8 cellular contexts compared by ENCODE assay signal in genomic region chr2:221527759-221528444, GRCh38.
A peak's percentile ranks its signal among the peaks of the same experiment; 100 is the strongest.
DNase-seq lines count a peak whose midpoint lies in the region; ATAC-seq and TF ChIP-seq lines count a peak whose summit lies in the region.

No MANE protein-coding gene starts in this region.

- peaks cover 39 to 42% of the 10 kb centered on the region in 2 donors for H3K4me1 Mint-ChIP-seq in effector memory CD8-positive, alpha-beta T cell (ENCODE audit: low read depth in 2 of 2)
- H3K4me1 Mint-ChIP-seq in nephron: peaks cover 41% of the 10 kb centered on the region
- peaks cover 5 to 12% of the 10 kb centered on the region in 2 donors for H3K4me1 Mint-ChIP-seq in stimulated activated naive B cell treated with anti-CD40 and anti-IgM and Interleukin-4, amounts not matched to agents 10 μg/mL and 1 μg/mL and 100 μg/mL, for 72 hours

- H3K9me3 Mint-ChIP-seq in effector memory CD8-positive, alpha-beta T cell: no peaks in the 10 kb centered on the region
- no peaks in the 10 kb centered on the region for H3K9me3 Mint-ChIP-seq in nephron
- no peaks in the 10 kb centered on the region for H3K9me3 Mint-ChIP-seq in stimulated activated naive B cell treated with anti-CD40 and anti-IgM and Interleukin-4, amounts not matched to agents 10 μg/mL and 1 μg/mL and 100 μg/mL, for 72 hours

- H3K27ac Mint-ChIP-seq in effector memory CD8-positive, alpha-beta T cell: peak overlapping the region; percentile 80 to 87
- peak overlapping the region; percentile 18 to 65 (median 54) for H3K27ac Mint-ChIP-seq in nephron
- H3K27ac Mint-ChIP-seq in stimulated activated naive B cell treated with anti-CD40 and anti-IgM and Interleukin-4, amounts not matched to agents 10 μg/mL and 1 μg/mL and 100 μg/mL, for 72 hours: no peak overlapping the region

- peak overlapping the region; percentile 15 to 67 for H3K4me3 Mint-ChIP-seq in effector memory CD8-positive, alpha-beta T cell
- no peak overlapping the region for H3K4me3 Mint-ChIP-seq in nephron
- no peak overlapping the region for H3K4me3 Mint-ChIP-seq in stimulated activated naive B cell treated with anti-CD40 and anti-IgM and Interleukin-4, amounts not matched to agents 10 μg/mL and 1 μg/mL and 100 μg/mL, for 72 hours

- DNase-seq in COLO829 (ENCODE audit: low spot score): peak; percentile 10
- peak; percentile 81 for DNase-seq in SW480 (ENCODE audit: low spot score)
- DNase-seq in effector memory CD8-positive, alpha-beta T cell: peak in 1 of 3 experiments; percentile 15
- no peak for DNase-seq in stimulated activated naive B cell treated with anti-CD40 and anti-IgM and Interleukin-4, amounts not matched to agents 10 μg/mL and 1 μg/mL and 100 μg/mL, for 72 hours
- no peak for DNase-seq in GDM1 (lab: John Stamatoyannopoulos, UW)
- no peak for DNase-seq in GM10266 (ENCODE audit: extremely low spot score)
- DNase-seq in stimulated activated CD4-positive, alpha-beta T cell treated with anti-CD3 and anti-CD28 coated beads, Interleukin-12 subunit alpha, Interleukin-12 subunit beta, amount 100 ng/mL, for 4 hours: no peak

- H3K36me3 Mint-ChIP-seq in effector memory CD8-positive, alpha-beta T cell (ENCODE audit: insufficient read depth): peaks cover 12% of the 10 kb centered on the region
- H3K36me3 Mint-ChIP-seq in nephron (ENCODE audit: low read depth): no peaks in the 10 kb centered on the region
- no peaks in the 10 kb centered on the region for H3K36me3 Mint-ChIP-seq in stimulated activated naive B cell treated with anti-CD40 and anti-IgM and Interleukin-4, amounts not matched to agents 10 μg/mL and 1 μg/mL and 100 μg/mL, for 72 hours

- peak; percentile 76 for ATAC-seq in effector memory CD8-positive, alpha-beta T cell (replicated peaks)
- no peak for ATAC-seq in stimulated activated naive B cell treated with anti-CD40 and anti-IgM and Interleukin-4, amounts not matched to agents 10 μg/mL and 1 μg/mL and 100 μg/mL, for 72 hours (replicated peaks)

- no peaks in the 10 kb centered on the region for H3K27me3 Mint-ChIP-seq in effector memory CD8-positive, alpha-beta T cell
- H3K27me3 Mint-ChIP-seq in nephron (ENCODE audit: low read depth): no peaks in the 10 kb centered on the region
- no peaks in the 10 kb centered on the region for H3K27me3 Mint-ChIP-seq in stimulated activated naive B cell treated with anti-CD40 and anti-IgM and Interleukin-4, amounts not matched to agents 10 μg/mL and 1 μg/mL and 100 μg/mL, for 72 hours

- TF ChIP-seq CTCF in nephron (IDR thresholded peaks at IDR 0.05; ENCODE audit: unreplicated experiment in 3 of 3) (no peak), GM10266 (IDR thresholded peaks at IDR 0.05; ENCODE audit: control insufficient read depth, insufficient read depth, low read depth, missing control alignments) (no peak)

Comparison
In these comparisons a context has a peak if more than half of its experiments do, and no peak if none do; other contexts are left out.
1. DNase-seq: peak in COLO829 (single experiment) and SW480 (single experiment); none in stimulated activated naive B cell treated with anti-CD40 and anti-IgM and Interleukin-4, amounts not matched to agents 10 μg/mL and 1 μg/mL and 100 μg/mL, for 72 hours (single experiment), GDM1 (single experiment), GM10266 (single experiment) and stimulated activated CD4-positive, alpha-beta T cell treated with anti-CD3 and anti-CD28 coated beads, Interleukin-12 subunit alpha, Interleukin-12 subunit beta, amount 100 ng/mL, for 4 hours (single experiment).
2. H3K4me3 Mint-ChIP-seq: peak in effector memory CD8-positive, alpha-beta T cell (2 of 2); none in nephron (0 of 3) and stimulated activated naive B cell treated with anti-CD40 and anti-IgM and Interleukin-4, amounts not matched to agents 10 μg/mL and 1 μg/mL and 100 μg/mL, for 72 hours (0 of 2).